Comparison of ENCODE assay signal across 22 cellular contexts in the genomic region with DNA sequence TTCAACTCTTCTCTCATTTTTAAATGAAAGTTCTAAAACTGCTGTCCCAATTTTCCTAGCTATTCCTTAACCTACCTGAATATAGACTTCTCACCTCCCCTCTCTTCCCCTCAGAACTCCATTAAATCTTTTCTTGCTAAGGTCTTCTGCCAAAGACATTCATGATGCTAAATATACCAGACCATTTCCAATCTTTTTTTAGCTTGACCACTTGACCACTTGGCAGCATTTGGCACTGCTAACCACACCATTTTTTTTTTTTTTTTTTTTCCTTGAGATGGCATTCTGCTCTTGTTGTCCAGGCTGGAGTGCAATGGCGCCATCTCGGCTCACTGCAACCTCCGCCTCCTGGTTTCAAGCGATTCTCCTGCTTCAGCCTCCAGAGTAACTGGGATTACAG. TPM values are rescaled to one million over a fixed set of nuclear protein-coding genes. Genes with fewer than 3 reads are reported as not detected.
DNase-seq lines count a peak whose midpoint lies in the region; ATAC-seq and TF ChIP-seq lines count a peak whose summit lies in the region.
"Had no signal": no experiment of that assay in that cellular context is flagged by ENCODE, and none has a peak within 500 bp of the region (broad histone marks: within the 10 kb centered on the region; RNA-seq: fewer than 3 reads in every experiment).

No MANE protein-coding gene starts in this region.

- H3K9me3 Mint-ChIP-seq in brain = no peaks in the 10 kb centered on the region
- H3K9me3 Mint-ChIP-seq: CD8-positive, alpha-beta memory T cell; GM23338; HFFc6 had no signal

- H3K27ac Mint-ChIP-seq in brain = peak overlapping the region in 3 of 5 experiments; percentile 1 to 40 (median 23)
- H3K27ac Mint-ChIP-seq: B cell, GM23338, HFFc6 had no signal

- no peaks in the 10 kb centered on the region for H3K4me1 Mint-ChIP-seq in brain

- H3K27ac ChIP-seq in right atrium auricular region (peak overlapping the region; percentile 31 to 69), left ventricle myocardium inferior (replicated peaks) (no peak overlapping the region), psoas muscle (peak overlapping the region; percentile 87)
- H3K27ac ChIP-seq: BLaER1 treated with 17β-estradiol and CSF1 and Interleukin-3, amounts not matched to agents 10 nM and 100 nM had no signal

- no peaks in the 10 kb centered on the region for H3K36me3 ChIP-seq in right atrium auricular region
- no peaks in the 10 kb centered on the region for H3K36me3 ChIP-seq in left ventricle myocardium inferior
- no peaks in the 10 kb centered on the region for H3K36me3 ChIP-seq in psoas muscle (ENCODE audit: insufficient read depth in 1 of 2, low read depth in 1 of 2)
- H3K36me3 ChIP-seq: BLaER1 treated with 17β-estradiol and CSF1 and Interleukin-3, amounts not matched to agents 10 nM and 100 nM had no signal

- H3K4me3 Mint-ChIP-seq in brain = no peak overlapping the region
- H3K4me3 Mint-ChIP-seq: B cell, GM23338, HFFc6 had no signal

- H3K9me3 ChIP-seq in right atrium auricular region (no peaks in the 10 kb centered on the region), left ventricle myocardium inferior (replicated peaks) (no peaks in the 10 kb centered on the region), psoas muscle (no peaks in the 10 kb centered on the region)

- intact Hi-C loops in left ventricle myocardium inferior (cut with micrococcal nuclease) (no loop called here), psoas muscle (cut with DNase I) (no loop called here)

- no peaks in the 10 kb centered on the region for H3K36me3 Mint-ChIP-seq in brain

- no peak overlapping the region for H3K4me3 ChIP-seq in right atrium auricular region
- no peak overlapping the region for H3K4me3 ChIP-seq in left ventricle myocardium inferior
- H3K4me3 ChIP-seq in psoas muscle = peak overlapping the region; percentile 34
- H3K4me3 ChIP-seq: BLaER1 treated with 17β-estradiol and CSF1 and Interleukin-3, amounts not matched to agents 10 nM and 100 nM; GM12878; GM23338 had no signal

- H3K27me3 Mint-ChIP-seq in brain = peaks cover 4% of the 10 kb centered on the region
- H3K27me3 Mint-ChIP-seq: B cell; CD8-positive, alpha-beta memory T cell had no signal

- 55 to 72% (median 56%) methylated on average over 4 of the region's 4 CpGs for WGBS in psoas muscle, 3 donors

- peaks cover 0 to 4% of the 10 kb centered on the region in 2 donors for H3K4me1 ChIP-seq in right atrium auricular region
- H3K4me1 ChIP-seq in left ventricle myocardium inferior = peaks cover 14% of the 10 kb centered on the region
- peaks cover 17% of the 10 kb centered on the region for H3K4me1 ChIP-seq in psoas muscle

- no peaks in the 10 kb centered on the region for H3K27me3 ChIP-seq in right atrium auricular region
- H3K27me3 ChIP-seq in left ventricle myocardium inferior (ENCODE audit: low read depth) = no peaks in the 10 kb centered on the region
- no peaks in the 10 kb centered on the region for H3K27me3 ChIP-seq in psoas muscle (ENCODE audit: insufficient read depth in 3 of 3, low read length in 2 of 3)
- H3K27me3 ChIP-seq: BLaER1 treated with 17β-estradiol and CSF1 and Interleukin-3, amounts not matched to agents 10 nM and 100 nM had no signal

- ATAC-seq in psoas muscle = peak in 3 of 4 donors; percentile 23 to 42 (median 34)
- ATAC-seq in HG03108 (IDR thresholded peaks at IDR 0.05; ENCODE audit: unreplicated experiment) = no peak
- no peak for ATAC-seq in HG03571 (IDR thresholded peaks at IDR 0.05; ENCODE audit: unreplicated experiment)
- ATAC-seq: GM12878, GM23338, HCT116 had no signal

- TF ChIP-seq CTCF in right atrium auricular region (IDR thresholded peaks at IDR 0.05) = no peak
- TF ChIP-seq CTCF in left ventricle myocardium inferior (IDR thresholded peaks at IDR 0.05; ENCODE audit: borderline replicate concordance) = no peak
- TF ChIP-seq CTCF in brain (conservative IDR thresholded peaks at IDR 0.05) = no peak
- no peak for TF ChIP-seq CTCF in psoas muscle (IDR thresholded peaks at IDR 0.05)

- no peak for DNase-seq in right atrium auricular region (ENCODE audit: low spot score)
- DNase-seq in left ventricle myocardium inferior = no peak
- DNase-seq in psoas muscle = no peak
- DNase-seq in activated naive CD4-positive, alpha-beta T cell treated with anti-CD3 and anti-CD28 coated beads, Interleukin-2, amount 50 U/mL, for 16 hours = no peak
- DNase-seq in NOMO-1 (lab: John Stamatoyannopoulos, UW; ENCODE audit: unreplicated experiment in 2 of 2) = no peak
- DNase-seq: 8988T; CD8-positive, alpha-beta memory T cell; COR-L47; DMS 273 treated with DMSO at 0.1 percent for 48 hours; DMS53; DND-41; EL; H7; HFFc6 had no signal

RNA-seq across cellular contexts. Expression of gene ZNF131, which starts 3.6 kb away (rescaled TPM):
- 10 to 100 TPM; 14.8 to 16.4 TPM for total RNA-seq in right atrium auricular region
- 15.0 TPM for total RNA-seq in left ventricle myocardium inferior
- polyA plus RNA-seq in brain (ENCODE audit: insufficient read depth, low read depth, low replicate concordance) = 19.7 TPM
- total RNA-seq in psoas muscle = 10 to 100 TPM; 16.7 to 23.7 (median 18.7) TPM
- 10 to 100 TPM; 14.9 to 21.1 (median 15.2) TPM for polyA plus RNA-seq in psoas muscle

Comparison
In these comparisons a context has a peak if more than half of its experiments do, and no peak if none do; other contexts are left out.
1. ATAC-seq: peak in psoas muscle (3 of 4); none in HG03108 (single experiment) and HG03571 (single experiment).